4 cellular contexts compared by ENCODE assay signal in genomic region chr17:61572547-61572946, GRCh38. TPM values are rescaled to one million over a fixed set of nuclear protein-coding genes. Genes with fewer than 3 reads are reported as not detected.
"Had no signal": no experiment of that assay in that cellular context is flagged by ENCODE, and none has a peak within 500 bp of the region (broad histone marks: within the 10 kb centered on the region; RNA-seq: fewer than 3 reads in every experiment).

No MANE protein-coding gene starts in this region.

RNA-seq across cellular contexts. Expression of gene NACA2, which starts 18.5 kb away (rescaled TPM):
- total RNA-seq: HepG2, HT-29, HT1080, IMR-90 had no signal
